In the genomic region with DNA sequence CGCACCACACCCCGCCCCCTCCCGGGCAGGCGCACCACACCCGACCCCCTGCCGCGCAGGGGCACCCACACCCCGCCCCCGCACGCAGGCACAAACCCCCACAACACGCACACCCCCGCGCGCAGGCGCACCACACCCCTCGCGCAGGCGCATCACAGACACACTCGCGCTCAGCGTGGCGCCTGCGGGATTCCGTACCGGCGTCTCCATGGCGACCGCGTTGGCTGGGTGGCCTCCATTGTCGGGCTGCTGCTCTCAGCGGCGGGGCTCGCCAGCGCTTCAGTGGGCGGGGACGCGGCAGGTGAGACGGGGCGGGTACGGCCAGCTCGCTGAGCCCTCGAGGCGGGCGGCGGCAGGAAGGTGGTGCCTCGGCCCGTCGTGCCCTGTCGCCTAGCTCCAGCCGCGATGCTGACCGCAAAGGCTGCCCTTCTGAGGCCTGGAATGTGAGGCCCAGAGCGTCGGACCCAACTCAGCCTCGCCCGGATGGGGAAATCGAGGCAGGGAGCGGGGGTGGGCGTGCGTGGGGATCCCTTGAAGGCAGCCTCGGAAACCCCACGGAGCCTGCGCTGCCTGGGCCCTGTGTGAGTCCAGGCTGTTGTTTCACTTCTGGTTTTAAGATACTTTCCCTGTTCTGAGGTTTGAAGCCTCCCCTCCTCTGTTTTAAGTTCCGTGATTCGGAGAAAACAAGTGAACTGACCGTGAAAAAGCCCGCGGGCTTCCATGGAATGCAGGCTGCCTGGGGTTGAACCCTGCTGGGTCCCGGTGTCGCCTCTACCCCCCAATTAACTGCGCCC, we compare ENCODE assay signal across 1 cellular context.
TF ChIP-seq lines count a peak whose summit lies in the region.

A gene (plus strand): TSS at position 238 of the 794 bp plus-strand sequence. CDS start 1,332 bp downstream, outside the sequence.

TF ChIP-seq in GM12878, 131 proteins besides CTCF, POLR2A, EP300 and RAD21 (continued from another document and continues in another):
- peak; percentile 87; the same call in 1 of the 2 replicates for TF ChIP-seq ASH2L (IDR thresholded peaks at IDR 0.05; ENCODE audit: borderline replicate concordance, low read depth)
- peak; percentile 67 for TF ChIP-seq DPF2 (IDR thresholded peaks at IDR 0.05)
- TF ChIP-seq MYC (IDR thresholded peaks at IDR 0.05; ENCODE audit: insufficient read depth, insufficient read length, insufficient replicate concordance, low read length, severe bottlenecking): peak; percentile 73
- TF ChIP-seq, protein P1, sequence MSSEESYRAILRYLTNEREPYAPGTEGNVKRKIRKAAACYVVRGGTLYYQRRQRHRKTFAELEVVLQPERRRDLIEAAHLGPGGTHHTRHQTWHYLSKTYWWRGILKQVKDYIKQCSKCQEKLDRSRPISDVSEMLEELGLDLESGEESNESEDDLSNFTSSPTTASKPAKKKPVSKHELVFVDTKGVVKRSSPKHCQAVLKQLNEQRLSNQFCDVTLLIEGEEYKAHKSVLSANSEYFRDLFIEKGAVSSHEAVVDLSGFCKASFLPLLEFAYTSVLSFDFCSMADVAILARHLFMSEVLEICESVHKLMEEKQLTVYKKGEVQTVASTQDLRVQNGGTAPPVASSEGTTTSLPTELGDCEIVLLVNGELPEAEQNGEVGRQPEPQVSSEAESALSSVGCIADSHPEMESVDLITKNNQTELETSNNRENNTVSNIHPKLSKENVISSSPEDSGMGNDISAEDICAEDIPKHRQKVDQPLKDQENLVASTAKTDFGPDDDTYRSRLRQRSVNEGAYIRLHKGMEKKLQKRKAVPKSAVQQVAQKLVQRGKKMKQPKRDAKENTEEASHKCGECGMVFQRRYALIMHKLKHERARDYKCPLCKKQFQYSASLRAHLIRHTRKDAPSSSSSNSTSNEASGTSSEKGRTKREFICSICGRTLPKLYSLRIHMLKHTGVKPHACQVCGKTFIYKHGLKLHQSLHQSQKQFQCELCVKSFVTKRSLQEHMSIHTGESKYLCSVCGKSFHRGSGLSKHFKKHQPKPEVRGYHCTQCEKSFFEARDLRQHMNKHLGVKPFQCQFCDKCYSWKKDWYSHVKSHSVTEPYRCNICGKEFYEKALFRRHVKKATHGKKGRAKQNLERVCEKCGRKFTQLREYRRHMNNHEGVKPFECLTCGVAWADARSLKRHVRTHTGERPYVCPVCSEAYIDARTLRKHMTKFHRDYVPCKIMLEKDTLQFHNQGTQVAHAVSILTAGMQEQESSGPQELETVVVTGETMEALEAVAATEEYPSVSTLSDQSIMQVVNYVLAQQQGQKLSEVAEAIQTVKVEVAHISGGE (CRISPR knock-in tag; IDR thresholded peaks at IDR 0.05): no peak
- 0 out of 2 replicates have a peak, but pooled peaks have one; percentile 36 for TF ChIP-seq RFX5 (IDR thresholded peaks at IDR 0.05; ENCODE audit: low read depth, low read length)
- TF ChIP-seq EGR1 (IDR thresholded peaks at IDR 0.05; ENCODE audit: borderline replicate concordance in 1 of 2, low read depth in 2 of 2, low read length in 2 of 2): peak; percentile 94 to 100
- TF ChIP-seq, protein P2, sequence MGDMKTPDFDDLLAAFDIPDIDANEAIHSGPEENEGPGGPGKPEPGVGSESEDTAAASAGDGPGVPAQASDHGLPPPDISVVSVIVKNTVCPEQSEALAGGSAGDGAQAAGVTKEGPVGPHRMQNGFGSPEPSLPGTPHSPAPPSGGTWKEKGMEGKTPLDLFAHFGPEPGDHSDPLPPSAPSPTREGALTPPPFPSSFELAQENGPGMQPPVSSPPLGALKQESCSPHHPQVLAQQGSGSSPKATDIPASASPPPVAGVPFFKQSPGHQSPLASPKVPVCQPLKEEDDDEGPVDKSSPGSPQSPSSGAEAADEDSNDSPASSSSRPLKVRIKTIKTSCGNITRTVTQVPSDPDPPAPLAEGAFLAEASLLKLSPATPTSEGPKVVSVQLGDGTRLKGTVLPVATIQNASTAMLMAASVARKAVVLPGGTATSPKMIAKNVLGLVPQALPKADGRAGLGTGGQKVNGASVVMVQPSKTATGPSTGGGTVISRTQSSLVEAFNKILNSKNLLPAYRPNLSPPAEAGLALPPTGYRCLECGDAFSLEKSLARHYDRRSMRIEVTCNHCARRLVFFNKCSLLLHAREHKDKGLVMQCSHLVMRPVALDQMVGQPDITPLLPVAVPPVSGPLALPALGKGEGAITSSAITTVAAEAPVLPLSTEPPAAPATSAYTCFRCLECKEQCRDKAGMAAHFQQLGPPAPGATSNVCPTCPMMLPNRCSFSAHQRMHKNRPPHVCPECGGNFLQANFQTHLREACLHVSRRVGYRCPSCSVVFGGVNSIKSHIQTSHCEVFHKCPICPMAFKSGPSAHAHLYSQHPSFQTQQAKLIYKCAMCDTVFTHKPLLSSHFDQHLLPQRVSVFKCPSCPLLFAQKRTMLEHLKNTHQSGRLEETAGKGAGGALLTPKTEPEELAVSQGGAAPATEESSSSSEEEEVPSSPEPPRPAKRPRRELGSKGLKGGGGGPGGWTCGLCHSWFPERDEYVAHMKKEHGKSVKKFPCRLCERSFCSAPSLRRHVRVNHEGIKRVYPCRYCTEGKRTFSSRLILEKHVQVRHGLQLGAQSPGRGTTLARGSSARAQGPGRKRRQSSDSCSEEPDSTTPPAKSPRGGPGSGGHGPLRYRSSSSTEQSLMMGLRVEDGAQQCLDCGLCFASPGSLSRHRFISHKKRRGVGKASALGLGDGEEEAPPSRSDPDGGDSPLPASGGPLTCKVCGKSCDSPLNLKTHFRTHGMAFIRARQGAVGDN (IDR thresholded peaks at IDR 0.05): peak; percentile 43; the same call in 1 of the 2 replicates
- 0 out of 2 replicates have a peak, but pooled peaks have one; percentile 30 for TF ChIP-seq POLR2AphosphoS2 (IDR thresholded peaks at IDR 0.05; ENCODE audit: low read depth, low read length)
- TF ChIP-seq SIN3A (IDR thresholded peaks at IDR 0.05; ENCODE audit: low read depth, low read length): peak; percentile 98
- peak; percentile 61; the same call in 1 of the 2 replicates for TF ChIP-seq TCF12 (IDR thresholded peaks at IDR 0.05; ENCODE audit: low read depth, low read length)
- no peak for TF ChIP-seq MTA3 (IDR thresholded peaks at IDR 0.05; ENCODE audit: borderline replicate concordance, low read length)
- TF ChIP-seq FOXK2 (IDR thresholded peaks at IDR 0.05): peak; percentile 23; the same call in 1 of the 2 replicates
- peak; percentile 27; the same call in 1 of the 2 replicates for TF ChIP-seq NR2C1 (IDR thresholded peaks at IDR 0.05)
- TF ChIP-seq CEBPB (IDR thresholded peaks at IDR 0.05; ENCODE audit: borderline replicate concordance in 1 of 2, low read depth in 2 of 2, low read length in 2 of 2): no peak
- peak; percentile 48; the same call in 1 of the 2 replicates for TF ChIP-seq CHD2 (IDR thresholded peaks at IDR 0.05; ENCODE audit: borderline replicate concordance, low read depth, low read length)
- TF ChIP-seq, protein P3, sequence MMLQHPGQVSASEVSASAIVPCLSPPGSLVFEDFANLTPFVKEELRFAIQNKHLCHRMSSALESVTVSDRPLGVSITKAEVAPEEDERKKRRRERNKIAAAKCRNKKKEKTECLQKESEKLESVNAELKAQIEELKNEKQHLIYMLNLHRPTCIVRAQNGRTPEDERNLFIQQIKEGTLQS (IDR thresholded peaks at IDR 0.05; ENCODE audit: borderline replicate concordance, extremely low read depth, low read depth, low read length): peak; percentile 54; the same call in 1 of the 2 replicates
- TF ChIP-seq POU2F2 (IDR thresholded peaks at IDR 0.05; ENCODE audit: borderline replicate concordance, low read depth, low read length): no peak
- peak; percentile 99 for TF ChIP-seq IKZF1 (conservative IDR thresholded peaks at IDR 0.05)
- TF ChIP-seq ZNF384 (IDR thresholded peaks at IDR 0.05; ENCODE audit: borderline replicate concordance, low read depth, low read length): no peak
- TF ChIP-seq ZNF24 (IDR thresholded peaks at IDR 0.05): 0 out of 2 replicates have a peak, but pooled peaks have one; percentile 11
- TF ChIP-seq, protein P4, sequence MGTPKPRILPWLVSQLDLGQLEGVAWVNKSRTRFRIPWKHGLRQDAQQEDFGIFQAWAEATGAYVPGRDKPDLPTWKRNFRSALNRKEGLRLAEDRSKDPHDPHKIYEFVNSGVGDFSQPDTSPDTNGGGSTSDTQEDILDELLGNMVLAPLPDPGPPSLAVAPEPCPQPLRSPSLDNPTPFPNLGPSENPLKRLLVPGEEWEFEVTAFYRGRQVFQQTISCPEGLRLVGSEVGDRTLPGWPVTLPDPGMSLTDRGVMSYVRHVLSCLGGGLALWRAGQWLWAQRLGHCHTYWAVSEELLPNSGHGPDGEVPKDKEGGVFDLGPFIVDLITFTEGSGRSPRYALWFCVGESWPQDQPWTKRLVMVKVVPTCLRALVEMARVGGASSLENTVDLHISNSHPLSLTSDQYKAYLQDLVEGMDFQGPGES (IDR thresholded peaks at IDR 0.05): no peak
- TF ChIP-seq MTA2 (IDR thresholded peaks at IDR 0.05; ENCODE audit: low read depth): no peak
- TF ChIP-seq KAT2A (conservative IDR thresholded peaks at IDR 0.05; ENCODE audit: control insufficient read depth, low read depth, low read length): no peak
- TF ChIP-seq, protein P5, sequence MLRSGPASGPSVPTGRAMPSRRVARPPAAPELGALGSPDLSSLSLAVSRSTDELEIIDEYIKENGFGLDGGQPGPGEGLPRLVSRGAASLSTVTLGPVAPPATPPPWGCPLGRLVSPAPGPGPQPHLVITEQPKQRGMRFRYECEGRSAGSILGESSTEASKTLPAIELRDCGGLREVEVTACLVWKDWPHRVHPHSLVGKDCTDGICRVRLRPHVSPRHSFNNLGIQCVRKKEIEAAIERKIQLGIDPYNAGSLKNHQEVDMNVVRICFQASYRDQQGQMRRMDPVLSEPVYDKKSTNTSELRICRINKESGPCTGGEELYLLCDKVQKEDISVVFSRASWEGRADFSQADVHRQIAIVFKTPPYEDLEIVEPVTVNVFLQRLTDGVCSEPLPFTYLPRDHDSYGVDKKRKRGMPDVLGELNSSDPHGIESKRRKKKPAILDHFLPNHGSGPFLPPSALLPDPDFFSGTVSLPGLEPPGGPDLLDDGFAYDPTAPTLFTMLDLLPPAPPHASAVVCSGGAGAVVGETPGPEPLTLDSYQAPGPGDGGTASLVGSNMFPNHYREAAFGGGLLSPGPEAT (IDR thresholded peaks at IDR 0.05; ENCODE audit: low read depth): 0 out of 2 replicates have a peak, but pooled peaks have one; percentile 19
- TF ChIP-seq, protein P6, sequence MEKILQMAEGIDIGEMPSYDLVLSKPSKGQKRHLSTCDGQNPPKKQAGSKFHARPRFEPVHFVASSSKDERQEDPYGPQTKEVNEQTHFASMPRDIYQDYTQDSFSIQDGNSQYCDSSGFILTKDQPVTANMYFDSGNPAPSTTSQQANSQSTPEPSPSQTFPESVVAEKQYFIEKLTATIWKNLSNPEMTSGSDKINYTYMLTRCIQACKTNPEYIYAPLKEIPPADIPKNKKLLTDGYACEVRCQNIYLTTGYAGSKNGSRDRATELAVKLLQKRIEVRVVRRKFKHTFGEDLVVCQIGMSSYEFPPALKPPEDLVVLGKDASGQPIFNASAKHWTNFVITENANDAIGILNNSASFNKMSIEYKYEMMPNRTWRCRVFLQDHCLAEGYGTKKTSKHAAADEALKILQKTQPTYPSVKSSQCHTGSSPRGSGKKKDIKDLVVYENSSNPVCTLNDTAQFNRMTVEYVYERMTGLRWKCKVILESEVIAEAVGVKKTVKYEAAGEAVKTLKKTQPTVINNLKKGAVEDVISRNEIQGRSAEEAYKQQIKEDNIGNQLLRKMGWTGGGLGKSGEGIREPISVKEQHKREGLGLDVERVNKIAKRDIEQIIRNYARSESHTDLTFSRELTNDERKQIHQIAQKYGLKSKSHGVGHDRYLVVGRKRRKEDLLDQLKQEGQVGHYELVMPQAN (conservative IDR thresholded peaks at IDR 0.05): peak; percentile 96
- TF ChIP-seq CBFB (IDR thresholded peaks at IDR 0.05; ENCODE audit: low read depth): no peak
- TF ChIP-seq HDAC2 (IDR thresholded peaks at IDR 0.05): no peak
- peak; percentile 71 for TF ChIP-seq HCFC1 (IDR thresholded peaks at IDR 0.05; ENCODE audit: low read length)
- TF ChIP-seq, protein P7, sequence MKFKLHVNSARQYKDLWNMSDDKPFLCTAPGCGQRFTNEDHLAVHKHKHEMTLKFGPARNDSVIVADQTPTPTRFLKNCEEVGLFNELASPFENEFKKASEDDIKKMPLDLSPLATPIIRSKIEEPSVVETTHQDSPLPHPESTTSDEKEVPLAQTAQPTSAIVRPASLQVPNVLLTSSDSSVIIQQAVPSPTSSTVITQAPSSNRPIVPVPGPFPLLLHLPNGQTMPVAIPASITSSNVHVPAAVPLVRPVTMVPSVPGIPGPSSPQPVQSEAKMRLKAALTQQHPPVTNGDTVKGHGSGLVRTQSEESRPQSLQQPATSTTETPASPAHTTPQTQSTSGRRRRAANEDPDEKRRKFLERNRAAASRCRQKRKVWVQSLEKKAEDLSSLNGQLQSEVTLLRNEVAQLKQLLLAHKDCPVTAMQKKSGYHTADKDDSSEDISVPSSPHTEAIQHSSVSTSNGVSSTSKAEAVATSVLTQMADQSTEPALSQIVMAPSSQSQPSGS (IDR thresholded peaks at IDR 0.05; ENCODE audit: low read length): no peak
- TF ChIP-seq LARP7 (IDR thresholded peaks at IDR 0.05): peak; percentile 83
- TF ChIP-seq GATAD2B (conservative IDR thresholded peaks at IDR 0.05; ENCODE audit: low read depth): peak; percentile 74; the same call in 1 of the 2 replicates
- TF ChIP-seq, protein P8, sequence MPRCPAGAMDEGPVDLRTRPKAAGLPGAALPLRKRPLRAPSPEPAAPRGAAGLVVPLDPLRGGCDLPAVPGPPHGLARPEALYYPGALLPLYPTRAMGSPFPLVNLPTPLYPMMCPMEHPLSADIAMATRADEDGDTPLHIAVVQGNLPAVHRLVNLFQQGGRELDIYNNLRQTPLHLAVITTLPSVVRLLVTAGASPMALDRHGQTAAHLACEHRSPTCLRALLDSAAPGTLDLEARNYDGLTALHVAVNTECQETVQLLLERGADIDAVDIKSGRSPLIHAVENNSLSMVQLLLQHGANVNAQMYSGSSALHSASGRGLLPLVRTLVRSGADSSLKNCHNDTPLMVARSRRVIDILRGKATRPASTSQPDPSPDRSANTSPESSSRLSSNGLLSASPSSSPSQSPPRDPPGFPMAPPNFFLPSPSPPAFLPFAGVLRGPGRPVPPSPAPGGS (IDR thresholded peaks at IDR 0.05; ENCODE audit: borderline replicate concordance, insufficient read depth, low read depth, low read length, poor library complexity, severe bottlenecking): peak; percentile 55
- peak; percentile 91 for TF ChIP-seq MXI1 (IDR thresholded peaks at IDR 0.05; ENCODE audit: low read depth, low read length)
- no peak for TF ChIP-seq IRF4 (IDR thresholded peaks at IDR 0.05; ENCODE audit: low read depth, low read length)
- peak; percentile 56 for TF ChIP-seq RELA (IDR thresholded peaks at IDR 0.05; ENCODE audit: borderline replicate concordance, partially characterized antibody)
- TF ChIP-seq, protein P9, sequence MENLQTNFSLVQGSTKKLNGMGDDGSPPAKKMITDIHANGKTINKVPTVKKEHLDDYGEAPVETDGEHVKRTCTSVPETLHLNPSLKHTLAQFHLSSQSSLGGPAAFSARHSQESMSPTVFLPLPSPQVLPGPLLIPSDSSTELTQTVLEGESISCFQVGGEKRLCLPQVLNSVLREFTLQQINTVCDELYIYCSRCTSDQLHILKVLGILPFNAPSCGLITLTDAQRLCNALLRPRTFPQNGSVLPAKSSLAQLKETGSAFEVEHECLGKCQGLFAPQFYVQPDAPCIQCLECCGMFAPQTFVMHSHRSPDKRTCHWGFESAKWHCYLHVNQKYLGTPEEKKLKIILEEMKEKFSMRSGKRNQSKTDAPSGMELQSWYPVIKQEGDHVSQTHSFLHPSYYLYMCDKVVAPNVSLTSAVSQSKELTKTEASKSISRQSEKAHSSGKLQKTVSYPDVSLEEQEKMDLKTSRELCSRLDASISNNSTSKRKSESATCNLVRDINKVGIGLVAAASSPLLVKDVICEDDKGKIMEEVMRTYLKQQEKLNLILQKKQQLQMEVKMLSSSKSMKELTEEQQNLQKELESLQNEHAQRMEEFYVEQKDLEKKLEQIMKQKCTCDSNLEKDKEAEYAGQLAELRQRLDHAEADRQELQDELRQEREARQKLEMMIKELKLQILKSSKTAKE (IDR thresholded peaks at IDR 0.05; ENCODE audit: low read depth, poor library complexity, severe bottlenecking): no peak
- peak; percentile 96 for TF ChIP-seq YY1 (IDR thresholded peaks at IDR 0.05; ENCODE audit: low read depth, low read length)
- peak; percentile 64 for TF ChIP-seq SP1 (IDR thresholded peaks at IDR 0.05; ENCODE audit: low read depth, low read length)
